1 cellular context compared by ENCODE assay signal in the genomic region with DNA sequence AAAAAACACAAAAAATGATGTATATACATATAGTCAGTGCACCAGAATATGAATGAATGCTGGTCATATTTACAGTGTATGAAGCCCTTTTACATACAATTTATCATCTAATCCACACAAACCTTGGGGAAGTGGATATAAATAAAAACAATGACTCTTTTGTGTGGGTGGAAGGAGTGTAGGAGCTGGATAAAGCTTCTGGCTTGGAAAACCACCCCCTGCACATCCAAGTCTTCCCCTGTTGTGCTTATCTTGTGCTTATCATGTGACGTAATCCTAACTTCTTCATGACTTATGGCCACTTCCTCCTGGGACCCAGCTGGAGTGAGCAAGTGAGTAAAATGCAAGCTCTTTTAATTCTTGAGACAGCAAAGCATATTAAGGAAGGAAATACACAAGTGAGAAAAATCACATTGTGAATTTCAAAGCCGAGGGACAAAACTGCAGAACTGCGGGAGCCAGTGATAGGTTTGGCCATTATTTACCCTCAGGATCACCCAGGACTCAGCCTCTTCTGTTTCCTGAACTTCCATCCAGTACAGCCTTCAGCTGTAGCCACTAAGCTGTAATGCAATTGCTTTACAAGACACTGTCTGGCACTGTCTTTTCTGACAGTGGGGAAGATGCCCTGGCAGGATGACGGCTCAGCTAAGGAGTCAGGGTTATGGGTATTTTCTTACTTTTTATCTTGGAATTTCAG.
A peak's percentile ranks its signal among the peaks of the same experiment; 100 is the strongest.
TF ChIP-seq lines count a peak whose summit lies in the region.

No MANE protein-coding gene starts in this region.

TF ChIP-seq in HEK293, 187 proteins besides CTCF, POLR2A, EP300 and RAD21 (continued from another document):
- TF ChIP-seq ZNF214 (tag by site-specific recombination; IDR thresholded peaks at IDR 0.05; ENCODE audit: borderline replicate concordance), result no peak
- TF ChIP-seq, protein P1, sequence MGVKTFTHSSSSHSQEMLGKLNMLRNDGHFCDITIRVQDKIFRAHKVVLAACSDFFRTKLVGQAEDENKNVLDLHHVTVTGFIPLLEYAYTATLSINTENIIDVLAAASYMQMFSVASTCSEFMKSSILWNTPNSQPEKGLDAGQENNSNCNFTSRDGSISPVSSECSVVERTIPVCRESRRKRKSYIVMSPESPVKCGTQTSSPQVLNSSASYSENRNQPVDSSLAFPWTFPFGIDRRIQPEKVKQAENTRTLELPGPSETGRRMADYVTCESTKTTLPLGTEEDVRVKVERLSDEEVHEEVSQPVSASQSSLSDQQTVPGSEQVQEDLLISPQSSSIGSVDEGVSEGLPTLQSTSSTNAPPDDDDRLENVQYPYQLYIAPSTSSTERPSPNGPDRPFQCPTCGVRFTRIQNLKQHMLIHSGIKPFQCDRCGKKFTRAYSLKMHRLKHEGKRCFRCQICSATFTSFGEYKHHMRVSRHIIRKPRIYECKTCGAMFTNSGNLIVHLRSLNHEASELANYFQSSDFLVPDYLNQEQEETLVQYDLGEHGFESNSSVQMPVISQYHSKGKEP (tag by site-specific recombination; IDR thresholded peaks at IDR 0.05), result peak; percentile 56; the same call in 1 of the 2 replicates
- TF ChIP-seq, protein P2, sequence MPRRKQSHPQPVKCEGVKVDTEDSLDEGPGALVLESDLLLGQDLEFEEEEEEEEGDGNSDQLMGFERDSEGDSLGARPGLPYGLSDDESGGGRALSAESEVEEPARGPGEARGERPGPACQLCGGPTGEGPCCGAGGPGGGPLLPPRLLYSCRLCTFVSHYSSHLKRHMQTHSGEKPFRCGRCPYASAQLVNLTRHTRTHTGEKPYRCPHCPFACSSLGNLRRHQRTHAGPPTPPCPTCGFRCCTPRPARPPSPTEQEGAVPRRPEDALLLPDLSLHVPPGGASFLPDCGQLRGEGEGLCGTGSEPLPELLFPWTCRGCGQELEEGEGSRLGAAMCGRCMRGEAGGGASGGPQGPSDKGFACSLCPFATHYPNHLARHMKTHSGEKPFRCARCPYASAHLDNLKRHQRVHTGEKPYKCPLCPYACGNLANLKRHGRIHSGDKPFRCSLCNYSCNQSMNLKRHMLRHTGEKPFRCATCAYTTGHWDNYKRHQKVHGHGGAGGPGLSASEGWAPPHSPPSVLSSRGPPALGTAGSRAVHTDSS (tag by site-specific recombination; IDR thresholded peaks at IDR 0.05), result no peak
- TF ChIP-seq ZNF24 (tag by site-specific recombination; IDR thresholded peaks at IDR 0.05), result peak; percentile 25; the same call in 1 of the 2 replicates
- TF ChIP-seq ZEB2 (tag by site-specific recombination; IDR thresholded peaks at IDR 0.05), result peak; percentile 55; the same call in 1 of the 2 replicates
- peak; percentile 59; the same call in 1 of the 2 replicates for TF ChIP-seq ZNF558 (tag by site-specific recombination; IDR thresholded peaks at IDR 0.05)
- TF ChIP-seq, protein P3, sequence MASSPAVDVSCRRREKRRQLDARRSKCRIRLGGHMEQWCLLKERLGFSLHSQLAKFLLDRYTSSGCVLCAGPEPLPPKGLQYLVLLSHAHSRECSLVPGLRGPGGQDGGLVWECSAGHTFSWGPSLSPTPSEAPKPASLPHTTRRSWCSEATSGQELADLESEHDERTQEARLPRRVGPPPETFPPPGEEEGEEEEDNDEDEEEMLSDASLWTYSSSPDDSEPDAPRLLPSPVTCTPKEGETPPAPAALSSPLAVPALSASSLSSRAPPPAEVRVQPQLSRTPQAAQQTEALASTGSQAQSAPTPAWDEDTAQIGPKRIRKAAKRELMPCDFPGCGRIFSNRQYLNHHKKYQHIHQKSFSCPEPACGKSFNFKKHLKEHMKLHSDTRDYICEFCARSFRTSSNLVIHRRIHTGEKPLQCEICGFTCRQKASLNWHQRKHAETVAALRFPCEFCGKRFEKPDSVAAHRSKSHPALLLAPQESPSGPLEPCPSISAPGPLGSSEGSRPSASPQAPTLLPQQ (tag by site-specific recombination; IDR thresholded peaks at IDR 0.05), result peak; percentile 91
